In the genomic region with DNA sequence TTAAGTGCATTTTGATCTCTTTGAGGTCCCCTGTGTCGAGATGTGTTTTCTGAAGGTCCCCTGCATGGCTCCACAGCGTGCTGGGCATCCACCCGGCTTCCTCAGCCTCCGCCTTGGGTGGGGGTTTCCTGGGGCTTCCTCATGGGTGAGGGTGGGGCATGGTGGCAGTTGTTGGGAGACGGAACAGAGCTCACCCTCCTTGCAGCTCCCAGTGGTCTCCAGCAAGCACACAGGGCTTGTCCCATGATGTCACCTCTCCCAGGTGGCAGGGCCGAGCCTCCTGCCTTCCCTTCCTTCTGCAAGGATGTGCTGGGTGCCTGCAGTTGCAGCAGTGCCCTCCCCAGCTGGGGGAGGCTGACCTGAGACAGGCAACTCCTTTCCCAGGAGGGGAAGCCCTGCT, we compare ENCODE assay signal across 9 cellular contexts. TPM values are rescaled to one million over a fixed set of nuclear protein-coding genes. Genes with fewer than 3 reads are reported as not detected.
"Had no signal": no experiment of that assay in that cellular context is flagged by ENCODE, and none has a peak within 500 bp of the region (broad histone marks: within the 10 kb centered on the region; RNA-seq: fewer than 3 reads in every experiment).

No MANE protein-coding gene starts in this region.

RNA-seq across cellular contexts. Expression of a gene that starts 13.4 kb away (rescaled TPM):
- total RNA-seq: LHCN-M2, MCF 10A, NCI-H460, OCI-LY7, PC-9, Right ventricle myocardium inferior, RPMI7951, SJCRH30, SK-MEL-5 had no signal
